In the genomic region with DNA sequence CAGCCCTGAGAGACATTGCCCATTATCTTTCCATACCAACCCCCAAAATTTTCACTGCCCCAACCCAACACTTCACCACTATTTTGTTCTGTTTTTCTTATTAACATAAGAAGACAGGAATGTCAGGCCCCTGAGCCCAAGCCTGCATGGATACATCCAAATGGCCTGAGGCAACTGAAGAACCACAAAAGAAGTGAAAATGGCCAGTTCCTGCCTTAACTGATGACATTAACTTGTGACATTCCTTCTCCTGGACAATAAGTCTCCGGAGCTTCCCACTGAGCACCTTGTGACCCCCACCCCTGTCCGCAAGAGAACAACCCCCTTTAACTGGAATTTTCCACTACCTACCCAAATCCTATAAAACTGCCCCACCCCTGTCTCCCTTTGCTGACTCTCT, we compare ENCODE assay signal across 30 cellular contexts.
"Had no signal": no experiment of that assay in that cellular context is flagged by ENCODE, and none has a peak within 500 bp of the region (broad histone marks: within the 10 kb centered on the region; RNA-seq: fewer than 3 reads in every experiment).

No MANE protein-coding gene starts in this region.

- H3K36me3 ChIP-seq: adrenal gland, brain microvascular endothelial cell, breast epithelium had no signal

- H3K4me3 ChIP-seq: adrenal gland, body of pancreas, breast epithelium had no signal

- DNase-seq: activated B cell treated with CpG ODN at 0.5 μM for 24 hours; activated CD4-positive, alpha-beta memory T cell treated with anti-CD3 and anti-CD28 coated beads for 36 hours; activated CD4-positive, alpha-beta T cell treated with anti-CD3 and anti-CD28 coated beads for 4 hours; activated CD4-positive, alpha-beta T cell treated with anti-CD3 and anti-CD28 coated beads, Interleukin-2, amount 10 ng/mL, durations not matched to agents 24 days and 14 days; activated CD4-positive, alpha-beta T cell treated with anti-CD3 and anti-CD28 coated beads, Interleukin-2, amount 50 U/mL, for 1 hour; activated CD4-positive, alpha-beta T cell treated with anti-CD3 and anti-CD28 coated beads, Interleukin-2, amount 50 U/mL, for 4 hours; activated CD4-positive, CD25-positive, alpha-beta regulatory T cell treated with anti-CD3 and anti-CD28 coated beads, Interleukin-2, amount 50 U/mL, for 72 hours; activated CD8-positive, alpha-beta memory T cell treated with anti-CD3 and anti-CD28 coated beads, Interleukin-2, amount 50 U/mL, for 4 hours; activated CD8-positive, alpha-beta T cell treated with anti-CD3 and anti-CD28 coated beads for 36 hours; activated effector memory CD4-positive, alpha-beta T cell treated with anti-CD3 and anti-CD28 coated beads, Interleukin-2, amount 50 U/mL, for 16 hours; activated gamma-delta T cell treated with Interleukin-2 at 50 U/mL for 16 hours; activated naive CD4-positive, alpha-beta T cell; activated naive CD4-positive, alpha-beta T cell treated with anti-CD3 and anti-CD28 coated beads for 36 hours; activated naive CD4-positive, alpha-beta T cell treated with anti-CD3 and anti-CD28 coated beads, Interleukin-2, amount 50 U/mL, for 16 hours; activated naive CD8-positive, alpha-beta T cell treated with anti-CD3 and anti-CD28 coated beads for 36 hours; activated T-cell treated with anti-CD3 and anti-CD28 coated beads for 4 hours; activated T-cell treated with anti-CD3 and anti-CD28 coated beads, Interleukin-2, amount 50 U/mL, for 1 hour; activated T-cell treated with anti-CD3 and anti-CD28 coated beads, Interleukin-2, amount 50 U/mL, for 4 hours; activated T-cell treated with anti-CD3 and anti-CD28 coated beads, Interleukin-2, amount 50 U/mL, for 72 hours; adrenal gland; amniotic stem cell; aorta; body of pancreas; brain microvascular endothelial cell; central memory CD4-positive, alpha-beta T cell; T-helper 1 cell; T-helper 2 cell; T-helper 9 cell had no signal

- H3K27ac ChIP-seq: adrenal gland, body of pancreas, brain microvascular endothelial cell, breast epithelium, VCaP had no signal

- H3K27me3 ChIP-seq: adrenal gland, body of pancreas, brain microvascular endothelial cell, breast epithelium had no signal

- H3K9me3 ChIP-seq: adrenal gland, body of pancreas, breast epithelium had no signal

- H3K4me1 ChIP-seq: adrenal gland, body of pancreas, breast epithelium had no signal
